ENCODE assay signal across 8 cellular contexts in genomic region chr19:49512970-49513745, GRCh38. TPM values are rescaled to one million over a fixed set of nuclear protein-coding genes. Genes with fewer than 3 reads are reported as not detected.
DNase-seq lines count a peak whose midpoint lies in the region; ATAC-seq, FAIRE-seq and TF ChIP-seq lines count a peak whose summit lies in the region.

No MANE protein-coding gene starts in this region.

- H3K27me3 ChIP-seq in KMS-11 (ENCODE audit: insufficient read depth, low read depth) (peaks cover 26% of the 10 kb centered on the region), neuronal stem cell (ENCODE audit: control insufficient read depth in 3 of 3, insufficient read depth in 3 of 3, low read depth in 1 of 3, low read length in 3 of 3) (no peaks in the 10 kb centered on the region)

- peak overlapping the region; percentile 91 for H3K23ac ChIP-seq in neuronal stem cell (ENCODE audit: low read depth, low read length, poor library complexity)

- TF ChIP-seq CTCF in KMS-11 (conservative IDR thresholded peaks at IDR 0.05; ENCODE audit: low read depth, low read length) (no peak), fibroblast of the aortic adventitia (IDR thresholded peaks at IDR 0.05; ENCODE audit: insufficient read depth, low read length) (no peak)

- no peak overlapping the region for H2BK120ac ChIP-seq in neuronal stem cell (ENCODE audit: low read depth, low read length)

- H3K4me3 ChIP-seq in KMS-11 (IDR thresholded peaks at IDR 0.05; ENCODE audit: insufficient read depth, low read depth, low read length) (no peak overlapping the region), fibroblast of the aortic adventitia (ENCODE audit: low read depth, low read length) (peak overlapping the region; percentile 69), neuronal stem cell (ENCODE audit: low read length in 2 of 2) (peak overlapping the region; percentile 83 to 86)

- H4K91ac ChIP-seq in neuronal stem cell (ENCODE audit: low read depth, low read length, poor library complexity), result no peak overlapping the region

- H2AK5ac ChIP-seq in neuronal stem cell (ENCODE audit: low read depth, low read length), result no peak overlapping the region

- no peak overlapping the region for H3K4ac ChIP-seq in neuronal stem cell (ENCODE audit: low read length)

- no peaks in the 10 kb centered on the region for H3K79me2 ChIP-seq in KMS-11 (ENCODE audit: insufficient read depth, low read depth)

- peak; percentile 66 for DNase-seq in COR-L47 (lab: John Stamatoyannopoulos, UW)
- no peak for DNase-seq in activated CD8-positive, alpha-beta T cell treated with anti-CD3 and anti-CD28 coated beads, Interleukin-2, amount 10 ng/mL, durations not matched to agents 7 days and 5 days
- DNase-seq in fibroblast of the aortic adventitia (ENCODE audit: low read depth), result no peak
- DNase-seq in neuronal stem cell (ENCODE audit: low spot score), result peak; percentile 53
- DNase-seq in RPMI8226, result no peak
- DNase-seq in activated gamma-delta T cell (lab: John Stamatoyannopoulos, UW), result no peak
- no peak for DNase-seq in H54 (ENCODE audit: insufficient read length, low spot score)

- H2BK12ac ChIP-seq in neuronal stem cell (ENCODE audit: low read length), result no peak overlapping the region

- peak overlapping the region; percentile 97 for H3K18ac ChIP-seq in neuronal stem cell (ENCODE audit: low read length)

- H3K4me1 ChIP-seq in KMS-11 (ENCODE audit: low read depth, poor library complexity, severe bottlenecking) (peaks cover 7% of the 10 kb centered on the region), neuronal stem cell (ENCODE audit: control insufficient read depth in 2 of 2, insufficient read depth in 1 of 2, low read depth in 1 of 2, low read length in 2 of 2) (peaks cover 9 to 10% of the 10 kb centered on the region in 2 donors)

- H3K9me3 ChIP-seq in neuronal stem cell (replicated peaks in 1 of 2; ENCODE audit: control insufficient read depth in 2 of 2, insufficient read depth in 1 of 2, low read depth in 1 of 2, low read length in 2 of 2), result no peaks in the 10 kb centered on the region

- H3K9me3 Mint-ChIP-seq in activated CD8-positive, alpha-beta T cell treated with anti-CD3 and anti-CD28 coated beads, Interleukin-2, amount 10 ng/mL, durations not matched to agents 7 days and 5 days (ENCODE audit: insufficient read depth), result no peaks in the 10 kb centered on the region

- no peak for TF ChIP-seq POLR2A in H54 (IDR thresholded peaks at IDR 0.05; ENCODE audit: low read depth, low read length)

- H2BK15ac ChIP-seq in neuronal stem cell (ENCODE audit: low read length), result peak overlapping the region; percentile 89

- H3K27ac ChIP-seq in KMS-11 (no peak overlapping the region), neuronal stem cell (replicated peaks; ENCODE audit: low read length) (peak overlapping the region; percentile 82)

- peak overlapping the region; percentile 97 for H2BK5ac ChIP-seq in neuronal stem cell (ENCODE audit: low read length)

- no CpG with 5 or more reads among the region's 50 CpGs for WGBS in neuronal stem cell (ENCODE audit: extremely low coverage in 2 of 2, insufficient read length in 2 of 2, insufficient replicate concordance in 1 of 2), 2 donors

- no peaks in the 10 kb centered on the region for H4K20me1 ChIP-seq in KMS-11 (ENCODE audit: insufficient read depth)

- H3K4me1 Mint-ChIP-seq in activated CD8-positive, alpha-beta T cell treated with anti-CD3 and anti-CD28 coated beads, Interleukin-2, amount 10 ng/mL, durations not matched to agents 7 days and 5 days (ENCODE audit: low read depth), result peaks cover 28% of the 10 kb centered on the region

- CTCF ChIA-PET in activated CD8-positive, alpha-beta T cell treated with anti-CD3 and anti-CD28 coated beads, Interleukin-2, amount 10 ng/mL, durations not matched to agents 7 days and 5 days (lab: Charles Lee), result interaction anchor here (1.5 to 4.5 kb wide), 5 partner anchors 34 to 57 kb away, joined by 4 to 20 read pairs (median 5); no protein-coding TSS in a partner anchor

- peaks cover 5% of the 10 kb centered on the region for H3K79me1 ChIP-seq in neuronal stem cell (ENCODE audit: low read depth, low read length)

- peaks cover 1% of the 10 kb centered on the region for H3K27me3 Mint-ChIP-seq in activated CD8-positive, alpha-beta T cell treated with anti-CD3 and anti-CD28 coated beads, Interleukin-2, amount 10 ng/mL, durations not matched to agents 7 days and 5 days (ENCODE audit: low read depth)

- peak; percentile 78 for ATAC-seq in activated CD8-positive, alpha-beta T cell treated with anti-CD3 and anti-CD28 coated beads, Interleukin-2, amount 10 ng/mL, durations not matched to agents 7 days and 5 days

- no peak for FAIRE-seq in H54 (lab: Jason Lieb, UNC)

- peak overlapping the region; percentile 69 for H3K27ac Mint-ChIP-seq in activated CD8-positive, alpha-beta T cell treated with anti-CD3 and anti-CD28 coated beads, Interleukin-2, amount 10 ng/mL, durations not matched to agents 7 days and 5 days

- peak overlapping the region; percentile 94 for H2AFZ ChIP-seq in KMS-11 (ENCODE audit: low read depth)
- peak overlapping the region; percentile 99 for H2AFZ ChIP-seq in neuronal stem cell (ENCODE audit: low read length)

- no peaks in the 10 kb centered on the region for H3K36me3 Mint-ChIP-seq in activated CD8-positive, alpha-beta T cell treated with anti-CD3 and anti-CD28 coated beads, Interleukin-2, amount 10 ng/mL, durations not matched to agents 7 days and 5 days (ENCODE audit: low read depth)

- peak overlapping the region; percentile 74 for H3K4me3 Mint-ChIP-seq in activated CD8-positive, alpha-beta T cell treated with anti-CD3 and anti-CD28 coated beads, Interleukin-2, amount 10 ng/mL, durations not matched to agents 7 days and 5 days

- no peak overlapping the region for H4K8ac ChIP-seq in neuronal stem cell (ENCODE audit: low read depth, low read length)

- no peaks in the 10 kb centered on the region for H3K36me3 ChIP-seq in KMS-11 (ENCODE audit: insufficient read depth)
- peaks cover 5 to 9% of the 10 kb centered on the region in 2 donors for H3K36me3 ChIP-seq in neuronal stem cell (replicated peaks in 1 of 2; ENCODE audit: control insufficient read depth in 2 of 2, insufficient read depth in 2 of 2, low read length in 2 of 2)

- H3K4me2 ChIP-seq in KMS-11, result peak overlapping the region; percentile 89
- peak overlapping the region; percentile 91 for H3K4me2 ChIP-seq in neuronal stem cell (ENCODE audit: insufficient read depth, low read length, poor library complexity, severe bottlenecking)

- H3K9ac ChIP-seq in KMS-11 (peak overlapping the region; percentile 37; the same call in 1 of the 2 replicates), neuronal stem cell (ENCODE audit: low read depth, low read length, poor library complexity) (peak overlapping the region; percentile 94)

- peak overlapping the region; percentile 8 for H3K14ac ChIP-seq in neuronal stem cell (ENCODE audit: low read length)

- POLR2A ChIA-PET in activated CD8-positive, alpha-beta T cell treated with anti-CD3 and anti-CD28 coated beads, Interleukin-2, amount 10 ng/mL, durations not matched to agents 7 days and 5 days (lab: Charles Lee), result interaction anchor here (1.3 kb wide), 1 partner anchor 67 kb away, joined by 4 read pairs; the partner anchor contains the start of gene NOSIP

RNA-seq across cellular contexts. Expression of gene FCGRT, which starts 0.7 kb away (rescaled TPM):
- total RNA-seq in activated CD8-positive, alpha-beta T cell treated with anti-CD3 and anti-CD28 coated beads, Interleukin-2, amount 10 ng/mL, durations not matched to agents 7 days and 5 days, result 1 to 10 TPM; 7.5 to 8.4 TPM
- 73.8 and 132 TPM in 2 replicates for total RNA-seq in fibroblast of the aortic adventitia (ENCODE audit: low replicate concordance)
- polyA plus RNA-seq in neuronal stem cell (2013, experiment 1 of 2), result 32.8 TPM
- polyA plus RNA-seq in neuronal stem cell (2013, experiment 2 of 2), result 29.3 TPM

RNA-seq across cellular contexts. Expression of gene RCN3, which starts 14.6 kb away (rescaled TPM):
- total RNA-seq in activated CD8-positive, alpha-beta T cell treated with anti-CD3 and anti-CD28 coated beads, Interleukin-2, amount 10 ng/mL, durations not matched to agents 7 days and 5 days, result 1 to 10 TPM; 1.9 to 2.8 TPM
- 121 and 181 TPM in 2 replicates for total RNA-seq in fibroblast of the aortic adventitia (ENCODE audit: low replicate concordance)
- 6.8 TPM for polyA plus RNA-seq in neuronal stem cell (2013, experiment 1 of 2)
- 7.0 TPM for polyA plus RNA-seq in neuronal stem cell (2013, experiment 2 of 2)

RNA-seq across cellular contexts. Expression of gene RPS11, which starts 16.9 kb away (rescaled TPM):
- total RNA-seq in activated CD8-positive, alpha-beta T cell treated with anti-CD3 and anti-CD28 coated beads, Interleukin-2, amount 10 ng/mL, durations not matched to agents 7 days and 5 days, result 1,000 to 10,000 TPM; 2,117 to 2,361 TPM
- total RNA-seq in fibroblast of the aortic adventitia (ENCODE audit: low replicate concordance), result 2,258 and 4,425 TPM in 2 replicates
- 5,708 TPM for polyA plus RNA-seq in neuronal stem cell (2013, experiment 1 of 2)
- 5,584 TPM for polyA plus RNA-seq in neuronal stem cell (2013, experiment 2 of 2)

RNA-seq across cellular contexts. Expression of gene RPL13A, which starts 25.8 kb away (rescaled TPM):
- 1,000 to 10,000 TPM; 1,992 to 2,019 TPM for total RNA-seq in activated CD8-positive, alpha-beta T cell treated with anti-CD3 and anti-CD28 coated beads, Interleukin-2, amount 10 ng/mL, durations not matched to agents 7 days and 5 days
- 2,039 and 2,642 TPM in 2 replicates for total RNA-seq in fibroblast of the aortic adventitia (ENCODE audit: low replicate concordance)
- polyA plus RNA-seq in neuronal stem cell (2013, experiment 1 of 2), result 6,856 TPM
- polyA plus RNA-seq in neuronal stem cell (2013, experiment 2 of 2), result 6,819 TPM

RNA-seq across cellular contexts. Expression of gene FLT3LG, which starts 39.1 kb away (rescaled TPM):
- total RNA-seq in activated CD8-positive, alpha-beta T cell treated with anti-CD3 and anti-CD28 coated beads, Interleukin-2, amount 10 ng/mL, durations not matched to agents 7 days and 5 days, result 100 to 1,000 TPM; 280 to 297 TPM
- total RNA-seq in fibroblast of the aortic adventitia (ENCODE audit: low replicate concordance), result 3.7 and 5.4 TPM in 2 replicates
- polyA plus RNA-seq in neuronal stem cell (2013, experiment 1 of 2), result 2.0 TPM
- polyA plus RNA-seq in neuronal stem cell (2013, experiment 2 of 2), result 2.1 TPM

Comparison
In these comparisons a context has a peak if more than half of its experiments do, and no peak if none do; other contexts are left out.
1. DNase-seq: peak in COR-L47 (single experiment) and neuronal stem cell (single experiment); none in activated CD8-positive, alpha-beta T cell treated with anti-CD3 and anti-CD28 coated beads, Interleukin-2, amount 10 ng/mL, durations not matched to agents 7 days and 5 days (single experiment), fibroblast of the aortic adventitia (single experiment), RPMI8226 (single experiment), activated gamma-delta T cell (single experiment) and H54 (single experiment).
2. RNA of gene RCN3, which starts 14.6 kb away (total RNA-seq): 121 to 181 TPM in fibroblast of the aortic adventitia; 1.9 to 2.8 TPM in activated CD8-positive, alpha-beta T cell treated with anti-CD3 and anti-CD28 coated beads, Interleukin-2, amount 10 ng/mL, durations not matched to agents 7 days and 5 days; every median in the first group is over 10 times any median in the second.